In the genomic region with DNA sequence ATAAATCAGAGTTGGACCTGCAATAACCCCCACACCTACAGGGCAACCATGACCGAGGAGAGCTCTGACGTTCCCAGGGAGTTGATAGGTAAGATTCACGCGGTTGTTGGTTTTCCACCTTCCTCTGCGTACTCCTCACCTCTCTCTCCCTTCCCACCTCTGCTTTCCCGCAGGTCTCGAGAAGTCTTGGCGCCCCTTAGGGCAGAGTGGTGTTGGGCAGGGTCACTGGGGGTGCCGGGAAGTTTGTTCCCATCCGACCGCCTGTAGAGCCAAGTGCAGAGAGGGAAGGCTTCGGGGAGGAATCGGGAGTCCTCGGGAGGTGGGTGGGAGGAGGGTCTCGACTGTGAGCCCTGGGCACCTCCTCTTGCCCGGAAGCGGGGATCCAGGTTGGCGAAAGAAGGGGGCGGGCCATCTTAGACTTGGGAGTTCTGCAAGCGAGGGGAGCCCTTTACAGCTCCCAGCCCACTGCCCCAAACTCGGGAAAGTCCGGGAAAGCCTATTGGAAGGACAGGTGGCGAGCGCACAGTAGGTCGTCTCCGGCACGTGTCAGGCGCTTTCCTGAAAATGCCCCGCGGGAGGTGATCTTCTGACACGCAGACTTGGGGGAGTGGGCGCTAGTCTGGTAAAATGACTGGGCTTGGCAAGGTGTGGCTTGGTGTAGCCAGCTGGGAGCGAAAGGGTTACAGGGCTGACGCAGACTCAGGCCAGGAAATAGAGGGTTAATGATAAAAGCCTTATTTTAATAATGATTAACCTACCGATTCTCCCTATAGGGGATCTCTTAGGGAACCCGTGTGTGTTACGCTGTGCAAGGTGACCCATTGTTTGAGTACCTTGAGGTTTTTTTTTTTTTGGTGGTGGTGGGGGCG, we compare ENCODE assay signal across 8 cellular contexts. TPM values are rescaled to one million over a fixed set of nuclear protein-coding genes. Genes with fewer than 3 reads are reported as not detected.
DNase-seq lines count a peak whose midpoint lies in the region; ATAC-seq and TF ChIP-seq lines count a peak whose summit lies in the region.

No MANE protein-coding gene starts in this region.

- peaks cover 5% of the 10 kb centered on the region for H3K27me3 Mint-ChIP-seq in activated CD4-positive, alpha-beta T cell treated with anti-CD3 and anti-CD28 coated beads, Interleukin-2, amount 10 ng/mL, durations not matched to agents 7 days and 5 days
- H3K27me3 Mint-ChIP-seq in endothelial cell (ENCODE audit: unreplicated experiment) (peaks cover 15% of the 10 kb centered on the region), naive B cell (no peaks in the 10 kb centered on the region)

- DNase-seq in HK-2 (ENCODE audit: unreplicated experiment) (peak; percentile 63), endothelial cell (ENCODE audit: low spot score) (peak; percentile 39), naive B cell (peak; percentile 7), uterus (peak; percentile 28 to 37)
- peak; percentile 15 for DNase-seq in activated CD4-positive, alpha-beta T cell treated with anti-CD3 and anti-CD28 coated beads, Interleukin-2, amount 10 ng/mL, durations not matched to agents 7 days and 5 days

- peak overlapping the region; percentile 72 for H3K27ac Mint-ChIP-seq in activated CD4-positive, alpha-beta T cell treated with anti-CD3 and anti-CD28 coated beads, Interleukin-2, amount 10 ng/mL, durations not matched to agents 7 days and 5 days
- H3K27ac Mint-ChIP-seq in endothelial cell (ENCODE audit: unreplicated experiment) (peak overlapping the region; percentile 82), naive B cell (peak overlapping the region; percentile 27 to 90 (median 68))

- POLR2A ChIA-PET in activated CD4-positive, alpha-beta T cell treated with anti-CD3 and anti-CD28 coated beads, Interleukin-2, amount 10 ng/mL, durations not matched to agents 7 days and 5 days (lab: Charles Lee): interaction anchor here (0.6 to 1.4 kb wide), 3 partner anchors 15 to 212 kb away, joined by 3 to 4 read pairs (median 3); no protein-coding TSS in a partner anchor

- TF ChIP-seq CTCF in endothelial cell (IDR thresholded peaks at IDR 0.05; ENCODE audit: unreplicated experiment) (no peak), uterus (IDR thresholded peaks at IDR 0.05) (no peak)

- ATAC-seq in naive B cell (ENCODE audit: low read depth in 2 of 2) (peak in 1 of 2 donors; percentile 15), HG02852 (IDR thresholded peaks at IDR 0.05; ENCODE audit: unreplicated experiment) (no peak), GM21619 (IDR thresholded peaks at IDR 0.05; ENCODE audit: unreplicated experiment) (no peak)

- no peaks in the 10 kb centered on the region for H3K36me3 ChIP-seq in uterus

- peak overlapping the region; percentile 82 for H3K4me3 Mint-ChIP-seq in activated CD4-positive, alpha-beta T cell treated with anti-CD3 and anti-CD28 coated beads, Interleukin-2, amount 10 ng/mL, durations not matched to agents 7 days and 5 days
- H3K4me3 Mint-ChIP-seq in endothelial cell (ENCODE audit: unreplicated experiment) (peak overlapping the region; percentile 98), naive B cell (peak overlapping the region; percentile 84 to 98 (median 94))

- no peaks in the 10 kb centered on the region for H3K9me3 ChIP-seq in uterus

- no peaks in the 10 kb centered on the region for H3K4me1 ChIP-seq in uterus

- peak overlapping the region; percentile 73 to 80 for H3K27ac ChIP-seq in uterus

- peaks cover under 1% of the 10 kb centered on the region for H3K36me3 Mint-ChIP-seq in activated CD4-positive, alpha-beta T cell treated with anti-CD3 and anti-CD28 coated beads, Interleukin-2, amount 10 ng/mL, durations not matched to agents 7 days and 5 days (ENCODE audit: low read depth)
- peaks cover 3% of the 10 kb centered on the region for H3K36me3 Mint-ChIP-seq in endothelial cell (ENCODE audit: low read depth, unreplicated experiment)
- no peaks in the 10 kb centered on the region for H3K36me3 Mint-ChIP-seq in naive B cell

- H3K9me3 Mint-ChIP-seq in activated CD4-positive, alpha-beta T cell treated with anti-CD3 and anti-CD28 coated beads, Interleukin-2, amount 10 ng/mL, durations not matched to agents 7 days and 5 days: no peaks in the 10 kb centered on the region
- H3K9me3 Mint-ChIP-seq in endothelial cell (ENCODE audit: unreplicated experiment) (no peaks in the 10 kb centered on the region), naive B cell (no peaks in the 10 kb centered on the region)

- TF ChIP-seq POLR2A in uterus (IDR thresholded peaks at IDR 0.05): no peak

- H3K4me3 ChIP-seq in GM08714 (ENCODE audit: low read length) (peak overlapping the region; percentile 84), uterus (peak overlapping the region; percentile 54 to 90)

- CTCF ChIA-PET in activated CD4-positive, alpha-beta T cell treated with anti-CD3 and anti-CD28 coated beads, Interleukin-2, amount 10 ng/mL, durations not matched to agents 7 days and 5 days (lab: Charles Lee): interaction anchor here (0.6 to 2.0 kb wide), 15 partner anchors 8 to 279 kb away, joined by 3 to 17 read pairs (median 3); no protein-coding TSS in a partner anchor

- peaks cover 24% of the 10 kb centered on the region for H3K4me1 Mint-ChIP-seq in activated CD4-positive, alpha-beta T cell treated with anti-CD3 and anti-CD28 coated beads, Interleukin-2, amount 10 ng/mL, durations not matched to agents 7 days and 5 days
- H3K4me1 Mint-ChIP-seq in endothelial cell (ENCODE audit: unreplicated experiment): peaks cover 37% of the 10 kb centered on the region
- peaks cover 24 to 42% (median 33%) of the 10 kb centered on the region in 3 donors for H3K4me1 Mint-ChIP-seq in naive B cell

- no peaks in the 10 kb centered on the region for H3K27me3 ChIP-seq in uterus

- intact Hi-C loops in uterus (cut with DNase I; ENCODE audit: low total_unique reads): loop anchor here (5.0 kb wide), 1 partner anchor 207 kb away; no protein-coding TSS in a partner anchor

RNA-seq across cellular contexts. Expression of gene CARMIL1, which starts 0.8 kb away (rescaled TPM):
- 1 to 10 TPM; 5.0 to 5.4 TPM for total RNA-seq in activated CD4-positive, alpha-beta T cell treated with anti-CD3 and anti-CD28 coated beads, Interleukin-2, amount 10 ng/mL, durations not matched to agents 7 days and 5 days
- total RNA-seq in endothelial cell (ENCODE audit: unreplicated experiment) (32.5 TPM), uterus (10 to 100 TPM; 11.8 to 23.2 (median 17.1) TPM)
- 1 to 10 TPM in 4 of 6 donors, under 1 TPM in 1, not detected in 1; 0.39 to 7.3 (median 6.3) TPM for polyA plus RNA-seq in naive B cell (ENCODE audit: low read depth in 6 of 6)

Comparison
In these comparisons a context has a peak if more than half of its experiments do, and no peak if none do; other contexts are left out.
1. DNase-seq: peak in every context shown above with its lines; median percentile 63 in HK-2; 39 in endothelial cell; 32 in uterus; 15 in activated CD4-positive, alpha-beta T cell treated with anti-CD3 and anti-CD28 coated beads, Interleukin-2, amount 10 ng/mL, durations not matched to agents 7 days and 5 days; 7 in naive B cell.